Comparison of ENCODE assay signal across 20 cellular contexts in the genomic region with DNA sequence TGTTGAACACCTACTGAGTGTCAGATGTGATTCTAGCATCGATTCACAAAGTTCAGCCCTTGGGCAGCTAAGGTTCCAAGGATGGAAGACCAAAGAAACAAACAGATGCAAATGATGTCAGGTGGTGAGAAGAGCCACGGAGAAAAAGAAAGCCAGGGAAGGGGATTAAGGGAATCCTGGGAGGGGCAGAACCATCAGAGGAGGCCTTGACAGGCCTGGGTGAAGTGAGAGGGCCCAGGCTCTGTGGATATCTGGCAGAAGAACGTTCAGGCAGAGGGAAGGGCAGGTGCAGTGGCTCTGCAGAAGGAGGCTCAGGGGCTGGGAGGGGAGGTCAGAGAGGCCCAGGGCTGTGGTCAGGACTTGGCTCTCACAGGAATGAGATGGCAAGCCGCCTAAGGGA.
"Had no signal": no experiment of that assay in that cellular context is flagged by ENCODE, and none has a peak within 500 bp of the region (broad histone marks: within the 10 kb centered on the region; RNA-seq: fewer than 3 reads in every experiment).

No MANE protein-coding gene starts in this region.

- H3K36me3 ChIP-seq: gastroesophageal sphincter, heart right ventricle, sigmoid colon, transverse colon, uterus had no signal

- H3K9me3 Mint-ChIP-seq: activated CD4-positive, alpha-beta memory T cell treated with anti-CD3 and anti-CD28 coated beads, Interleukin-2, amount 10 ng/mL, durations not matched to agents 7 days and 5 days; activated CD4-positive, alpha-beta T cell treated with anti-CD3 and anti-CD28 coated beads, Interleukin-2, amount 10 ng/mL, durations not matched to agents 24 days and 14 days; effector memory CD8-positive, alpha-beta T cell; nephron progenitor cell; stimulated activated memory B cell treated with anti-CD40 and anti-IgM and Interleukin-4, amounts not matched to agents 10 μg/mL and 1 μg/mL and 100 μg/mL, for 72 hours; T-helper 1 cell treated with Interleukin-12 subunit alpha and Interleukin-12 subunit beta and Interleukin-4 antibody, amounts not matched to agents 30 μg/mL and 1 μg/mL, for 36 hours had no signal

- H3K4me3 ChIP-seq: gastroesophageal sphincter, heart right ventricle, sigmoid colon, smooth muscle cell, transverse colon, uterus had no signal

- ATAC-seq: effector memory CD8-positive, alpha-beta T cell; gastroesophageal sphincter; heart right ventricle; left cardiac atrium; stimulated activated memory B cell treated with anti-CD40 and anti-IgM and Interleukin-4, amounts not matched to agents 10 μg/mL and 1 μg/mL and 100 μg/mL, for 72 hours had no signal

- H3K36me3 Mint-ChIP-seq: stimulated activated memory B cell treated with anti-CD40 and anti-IgM and Interleukin-4, amounts not matched to agents 10 μg/mL and 1 μg/mL and 100 μg/mL, for 72 hours had no signal

- H3K4me1 Mint-ChIP-seq: activated CD4-positive, alpha-beta memory T cell treated with anti-CD3 and anti-CD28 coated beads, Interleukin-2, amount 10 ng/mL, durations not matched to agents 7 days and 5 days; activated CD4-positive, alpha-beta T cell treated with anti-CD3 and anti-CD28 coated beads, Interleukin-2, amount 10 ng/mL, durations not matched to agents 24 days and 14 days; stimulated activated memory B cell treated with anti-CD40 and anti-IgM and Interleukin-4, amounts not matched to agents 10 μg/mL and 1 μg/mL and 100 μg/mL, for 72 hours had no signal

- H3K9me3 ChIP-seq: gastroesophageal sphincter, heart right ventricle, sigmoid colon, transverse colon, uterus had no signal

- H3K27me3 ChIP-seq: gastroesophageal sphincter, heart right ventricle, sigmoid colon, transverse colon, uterus had no signal

- H3K4me1 ChIP-seq: sigmoid colon, uterus had no signal

- H3K27ac ChIP-seq: heart right ventricle, transverse colon, uterus had no signal

- H3K27ac Mint-ChIP-seq: activated CD4-positive, alpha-beta memory T cell treated with anti-CD3 and anti-CD28 coated beads, Interleukin-2, amount 10 ng/mL, durations not matched to agents 7 days and 5 days; activated CD4-positive, alpha-beta T cell treated with anti-CD3 and anti-CD28 coated beads, Interleukin-2, amount 10 ng/mL, durations not matched to agents 24 days and 14 days; nephron progenitor cell; stimulated activated memory B cell treated with anti-CD40 and anti-IgM and Interleukin-4, amounts not matched to agents 10 μg/mL and 1 μg/mL and 100 μg/mL, for 72 hours; T-helper 1 cell treated with Interleukin-12 subunit alpha and Interleukin-12 subunit beta and Interleukin-4 antibody, amounts not matched to agents 30 μg/mL and 1 μg/mL, for 36 hours had no signal

- H3K4me3 Mint-ChIP-seq: activated CD4-positive, alpha-beta memory T cell treated with anti-CD3 and anti-CD28 coated beads, Interleukin-2, amount 10 ng/mL, durations not matched to agents 7 days and 5 days; activated CD4-positive, alpha-beta T cell treated with anti-CD3 and anti-CD28 coated beads, Interleukin-2, amount 10 ng/mL, durations not matched to agents 24 days and 14 days; effector memory CD8-positive, alpha-beta T cell; nephron progenitor cell; stimulated activated memory B cell treated with anti-CD40 and anti-IgM and Interleukin-4, amounts not matched to agents 10 μg/mL and 1 μg/mL and 100 μg/mL, for 72 hours; T-helper 1 cell treated with Interleukin-12 subunit alpha and Interleukin-12 subunit beta and Interleukin-4 antibody, amounts not matched to agents 30 μg/mL and 1 μg/mL, for 36 hours had no signal

- DNase-seq: activated CD4-positive, alpha-beta memory T cell treated with anti-CD3 and anti-CD28 coated beads, Interleukin-2, amount 10 ng/mL, durations not matched to agents 7 days and 5 days; activated CD4-positive, alpha-beta T cell treated with anti-CD3 and anti-CD28 coated beads, Interleukin-2, amount 10 ng/mL, durations not matched to agents 24 days and 14 days; activated effector memory CD4-positive, alpha-beta T cell treated with anti-CD3 and anti-CD28 coated beads, Interleukin-2, amount 50 U/mL, for 16 hours; activated naive CD4-positive, alpha-beta T cell treated with anti-CD3 and anti-CD28 coated beads, Interleukin-2, amount 50 U/mL, for 16 hours; activated T-cell treated with anti-CD3 and anti-CD28 coated beads for 4 hours; aorta; central memory CD4-positive, alpha-beta T cell; effector memory CD8-positive, alpha-beta T cell; heart right ventricle; islet precursor cell; left cardiac atrium; nephron progenitor cell; sigmoid colon; stimulated activated CD4-positive, alpha-beta T cell treated with anti-CD3 and anti-CD28 coated beads, Interleukin-15, amount 100 ng/mL, for 24 hours; transverse colon; uterus had no signal
